18 cellular contexts compared by ENCODE assay signal in the genomic region with DNA sequence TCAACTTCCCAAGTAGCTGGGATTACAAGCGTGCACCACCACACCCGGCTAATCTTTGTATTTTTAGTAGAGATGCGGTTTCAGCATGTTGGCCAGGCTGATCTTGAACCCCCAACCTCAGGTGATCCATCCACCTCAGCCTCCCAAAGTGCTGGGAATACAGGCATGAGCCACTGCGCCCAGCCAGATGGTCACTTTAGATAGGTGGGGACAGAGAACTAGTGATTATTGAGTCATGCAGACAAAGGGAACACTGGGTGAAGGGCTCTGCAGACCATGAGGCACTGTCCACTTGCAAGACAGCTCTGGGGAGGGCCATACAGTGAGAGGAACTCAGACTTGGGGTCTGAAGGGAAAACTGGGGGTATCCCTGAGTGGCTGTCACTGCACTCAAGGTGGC.
"Had no signal": no experiment of that assay in that cellular context is flagged by ENCODE, and none has a peak within 500 bp of the region (broad histone marks: within the 10 kb centered on the region; RNA-seq: fewer than 3 reads in every experiment).

No MANE protein-coding gene starts in this region.

- H3K36me3 Mint-ChIP-seq: naive B cell had no signal

- H3K27me3 ChIP-seq: ascending aorta, breast epithelium, foreskin keratinocyte, neural progenitor cell, ovary, sigmoid colon, spleen had no signal

- H3K4me3 ChIP-seq: ascending aorta, breast epithelium, left ventricle myocardium inferior, neural progenitor cell, ovary, sigmoid colon, spleen had no signal

- H3K27me3 Mint-ChIP-seq: dendritic cell treated with granulocyte-macrophage colony-stimulating factor and Interleukin-4, amounts not matched to agents 40 ng/mL and 50 ng/mL, for 4 days; naive B cell; stimulated activated naive CD8-positive, alpha-beta T cell treated with anti-CD3 and anti-CD28 coated beads, Interleukin-15, amount 100 ng/mL, for 72 hours; type B pancreatic cell had no signal

- H3K36me3 ChIP-seq: ascending aorta, breast epithelium, left ventricle myocardium inferior, neural progenitor cell, ovary had no signal

- H3K4me1 ChIP-seq: breast epithelium, foreskin keratinocyte had no signal

- H3K9ac ChIP-seq: neural progenitor cell had no signal

- H3K27ac Mint-ChIP-seq: dendritic cell treated with granulocyte-macrophage colony-stimulating factor and Interleukin-4, amounts not matched to agents 40 ng/mL and 50 ng/mL, for 4 days; neural progenitor cell; type B pancreatic cell had no signal

- H3K4me3 Mint-ChIP-seq: activated T-cell treated with anti-CD3 and anti-CD28 coated beads, Interleukin-2, amount 50 U/mL, for 4 hours; dendritic cell treated with granulocyte-macrophage colony-stimulating factor and Interleukin-4, amounts not matched to agents 40 ng/mL and 50 ng/mL, for 4 days; neural progenitor cell; stimulated activated naive CD8-positive, alpha-beta T cell treated with anti-CD3 and anti-CD28 coated beads, Interleukin-15, amount 100 ng/mL, for 72 hours; T-helper 2 cell treated with Interferon-gamma antibody and Interleukin-4, amounts not matched to agents 5 μg/mL and 100 μg/mL, for 36 hours; type B pancreatic cell had no signal

- H2AFZ ChIP-seq: neural progenitor cell had no signal

- H3K9me3 ChIP-seq: ascending aorta, breast epithelium, left ventricle myocardium inferior, ovary, sigmoid colon, spleen had no signal

- DNase-seq: activated CD4-positive, alpha-beta T cell treated with anti-CD3 and anti-CD28 coated beads, Interleukin-2, amount 50 U/mL, for 4 hours; activated CD4-positive, CD25-positive, alpha-beta regulatory T cell treated with anti-CD3 and anti-CD28 coated beads, Interleukin-2, amount 50 U/mL, for 72 hours; activated gamma-delta T cell; activated T-cell treated with anti-CD3 and anti-CD28 coated beads, Interleukin-2, amount 50 U/mL, for 4 hours; effector memory CD4-positive, alpha-beta T cell; left ventricle myocardium inferior; naive B cell; ovary; sigmoid colon; spleen had no signal

- ATAC-seq: foreskin keratinocyte had no signal

- H3K9me3 Mint-ChIP-seq: activated T-cell treated with anti-CD3 and anti-CD28 coated beads, Interleukin-2, amount 50 U/mL, for 4 hours; dendritic cell treated with granulocyte-macrophage colony-stimulating factor and Interleukin-4, amounts not matched to agents 40 ng/mL and 50 ng/mL, for 4 days; neural progenitor cell; stimulated activated naive CD8-positive, alpha-beta T cell treated with anti-CD3 and anti-CD28 coated beads, Interleukin-15, amount 100 ng/mL, for 72 hours; T-helper 2 cell treated with Interferon-gamma antibody and Interleukin-4, amounts not matched to agents 5 μg/mL and 100 μg/mL, for 36 hours; type B pancreatic cell had no signal

- H3K4me2 ChIP-seq: neural progenitor cell had no signal

- H3K27ac ChIP-seq: ascending aorta, breast epithelium, foreskin keratinocyte, left ventricle myocardium inferior, neural progenitor cell, ovary, sigmoid colon, spleen had no signal
